ENCODE assay signal across 8 cellular contexts in genomic region chr3:59480486-59480995, GRCh38.
A peak's percentile ranks its signal among the peaks of the same experiment; 100 is the strongest.
DNase-seq lines count a peak whose midpoint lies in the region; ATAC-seq and TF ChIP-seq lines count a peak whose summit lies in the region.

No MANE protein-coding gene starts in this region.

- TF ChIP-seq CTCF in AG09319 (IDR thresholded peaks at IDR 0.05; ENCODE audit: low read depth, low read length): no peak

- ATAC-seq in GM19043 (IDR thresholded peaks at IDR 0.05; ENCODE audit: low read depth, unreplicated experiment): peak; percentile 85

- DNase-seq in AG09319 (ENCODE audit: extremely low read depth, low read depth): peak; percentile 10
- peak; percentile 55 for DNase-seq in HS-5 (ENCODE audit: low read depth)
- peak; percentile 45 for DNase-seq in dedifferentiated amniotic fluid mesenchymal stem cell (ENCODE audit: extremely low spot score)
- DNase-seq in NCI-H2171 (lab: John Stamatoyannopoulos, UW): no peak
- no peak for DNase-seq in NCI-H524 treated with DMSO at 0.1 percent for 48 hours (lab: John Stamatoyannopoulos, UW)
- DNase-seq in cerebellar nuclear complex (lab: John Stamatoyannopoulos, UW): no peak
- DNase-seq in SIG-M5 treated with dmso at 0.1 percent for 504 hours (lab: John Stamatoyannopoulos, UW; ENCODE audit: unreplicated experiment): no peak

Comparison
In these comparisons a context has a peak if more than half of its experiments do, and no peak if none do; other contexts are left out.
1. DNase-seq: peak in AG09319 (single experiment), HS-5 (single experiment) and dedifferentiated amniotic fluid mesenchymal stem cell (single experiment); none in NCI-H2171 (single experiment), NCI-H524 treated with DMSO at 0.1 percent for 48 hours (single experiment), cerebellar nuclear complex (0 of 2) and SIG-M5 treated with dmso at 0.1 percent for 504 hours (single experiment).